Comparison of ENCODE assay signal across 23 cellular contexts in genomic region chr6:99036672-99037071, GRCh38.
"Had no signal": no experiment of that assay in that cellular context is flagged by ENCODE, and none has a peak within 500 bp of the region (broad histone marks: within the 10 kb centered on the region; RNA-seq: fewer than 3 reads in every experiment).

No MANE protein-coding gene starts in this region.

- H3K36me3 ChIP-seq: colonic mucosa, esophagus muscularis mucosa, esophagus squamous epithelium, gastrocnemius medialis, gastroesophageal sphincter, heart left ventricle, heart right ventricle had no signal

- H3K4me1 ChIP-seq: colonic mucosa, esophagus squamous epithelium, foreskin keratinocyte, gastroesophageal sphincter had no signal

- DNase-seq: colonic mucosa; cortex of kidney; dermis blood vessel endothelial cell; dorsolateral prefrontal cortex; effector CD4-positive, alpha-beta T cell; effector CD8-positive, alpha-beta T cell; effector memory CD4-positive, alpha-beta T cell; effector memory CD8-positive, alpha-beta T cell; endodermal cell; erythroblast; esophagus squamous epithelium; foreskin fibroblast; foreskin keratinocyte; foreskin melanocyte; gastrocnemius medialis; head of caudate nucleus; heart left ventricle; heart right ventricle had no signal

- H3K27ac Mint-ChIP-seq: dendritic cell treated with granulocyte-macrophage colony-stimulating factor and Interleukin-4, amounts not matched to agents 40 ng/mL and 50 ng/mL, for 4 days; effector memory CD8-positive, alpha-beta T cell; endodermal cell had no signal

- H3K4me3 Mint-ChIP-seq: dendritic cell treated with granulocyte-macrophage colony-stimulating factor and Interleukin-4, amounts not matched to agents 40 ng/mL and 50 ng/mL, for 4 days; effector memory CD8-positive, alpha-beta T cell; endodermal cell had no signal

- H3K9me3 Mint-ChIP-seq: dendritic cell treated with granulocyte-macrophage colony-stimulating factor and Interleukin-4, amounts not matched to agents 40 ng/mL and 50 ng/mL, for 4 days; endodermal cell had no signal

- H3K9me3 ChIP-seq: colonic mucosa, esophagus muscularis mucosa, esophagus squamous epithelium, gastrocnemius medialis, gastroesophageal sphincter, heart left ventricle, heart right ventricle had no signal

- H3K4me3 ChIP-seq: colonic mucosa, coronary artery, dorsolateral prefrontal cortex, esophagus muscularis mucosa, esophagus squamous epithelium, gastrocnemius medialis, gastroesophageal sphincter, heart left ventricle, heart right ventricle had no signal

- H3K27me3 ChIP-seq: colonic mucosa, esophagus squamous epithelium, foreskin keratinocyte, gastrocnemius medialis, heart left ventricle had no signal

- H3K27ac ChIP-seq: colonic mucosa, coronary artery, dorsolateral prefrontal cortex, epithelial cell of prostate, esophagus muscularis mucosa, esophagus squamous epithelium, foreskin keratinocyte, gastrocnemius medialis, gastroesophageal sphincter, heart left ventricle, heart right ventricle had no signal
